15 cellular contexts compared by ENCODE assay signal in genomic region chr17:42969006-42969581, GRCh38. TPM values are rescaled to one million over a fixed set of nuclear protein-coding genes. Genes with fewer than 3 reads are reported as not detected.
DNase-seq lines count a peak whose midpoint lies in the region; ATAC-seq and TF ChIP-seq lines count a peak whose summit lies in the region.
"Had no signal": no experiment of that assay in that cellular context is flagged by ENCODE, and none has a peak within 500 bp of the region (broad histone marks: within the 10 kb centered on the region; RNA-seq: fewer than 3 reads in every experiment).

No MANE protein-coding gene starts in this region.

- ATAC-seq in HG03565 (IDR thresholded peaks at IDR 0.05; ENCODE audit: unreplicated experiment) = no peak
- no peak for ATAC-seq in sciatic nerve
- ATAC-seq in left cardiac atrium = no peak
- ATAC-seq: stimulated activated naive CD8-positive, alpha-beta T cell treated with anti-CD3 and anti-CD28 coated beads, Interleukin-15, Interleukin-2, amounts not matched to agents 100 U/mL and 50 U/mL, for 24 hours had no signal

- H3K36me3 ChIP-seq in cardiac muscle cell = peaks cover 4% of the 10 kb centered on the region
- H3K36me3 ChIP-seq in left ventricle myocardium inferior = no peaks in the 10 kb centered on the region
- no peaks in the 10 kb centered on the region for H3K36me3 ChIP-seq in OCI-LY3 (replicated peaks; ENCODE audit: low read depth, low read length)
- H3K36me3 ChIP-seq in uterus = no peaks in the 10 kb centered on the region
- H3K36me3 ChIP-seq: adrenal gland, right atrium auricular region had no signal

- H3K9ac ChIP-seq in OCI-LY3 (ENCODE audit: low read length) = no peak overlapping the region

- peak overlapping the region; percentile 18; the same call in 1 of the 2 replicates for H3K4me2 ChIP-seq in OCI-LY3 (ENCODE audit: low read length)

- H3K27me3 ChIP-seq in cardiac muscle cell = no peaks in the 10 kb centered on the region
- no peaks in the 10 kb centered on the region for H3K27me3 ChIP-seq in left ventricle myocardium inferior (ENCODE audit: low read depth)
- no peaks in the 10 kb centered on the region for H3K27me3 ChIP-seq in OCI-LY3 (ENCODE audit: low read depth, low read length)
- H3K27me3 ChIP-seq in uterus = no peaks in the 10 kb centered on the region
- H3K27me3 ChIP-seq: adrenal gland, right atrium auricular region had no signal

- H3K9me3 ChIP-seq in cardiac muscle cell (ENCODE audit: low read depth) (no peaks in the 10 kb centered on the region), left ventricle myocardium inferior (replicated peaks) (no peaks in the 10 kb centered on the region), OCI-LY3 (ENCODE audit: insufficient read depth, low read length) (no peaks in the 10 kb centered on the region), uterus (no peaks in the 10 kb centered on the region)
- H3K9me3 ChIP-seq: adrenal gland, right atrium auricular region had no signal

- H3K4me1 ChIP-seq in cardiac muscle cell (ENCODE audit: low read depth) (no peaks in the 10 kb centered on the region), left ventricle myocardium inferior (peaks cover 10% of the 10 kb centered on the region), OCI-LY3 (ENCODE audit: low read length) (peaks cover 14% of the 10 kb centered on the region), uterus (no peaks in the 10 kb centered on the region)
- H3K4me1 ChIP-seq: adrenal gland had no signal

- no peak for TF ChIP-seq POLR2A in uterus (IDR thresholded peaks at IDR 0.05)

- peaks cover 6% of the 10 kb centered on the region for H3K79me2 ChIP-seq in OCI-LY3 (ENCODE audit: low read length)

- intact Hi-C loops in left ventricle myocardium inferior (cut with micrococcal nuclease) = no loop called here
- intact Hi-C loops in uterus (cut with DNase I; ENCODE audit: low total_unique reads) = no loop called here
- intact Hi-C loops in sciatic nerve (cut with DNase I) = loop anchor here (5.0 kb wide), 1 partner anchor 967 kb away; no protein-coding TSS in a partner anchor
- intact Hi-C loops in left cardiac atrium (cut with DNase I) = no loop called here

- H3K4me3 ChIP-seq in cardiac muscle cell = no peak overlapping the region
- H3K4me3 ChIP-seq in left ventricle myocardium inferior = no peak overlapping the region
- no peak overlapping the region for H3K4me3 ChIP-seq in OCI-LY3 (ENCODE audit: low read length)
- no peak overlapping the region for H3K4me3 ChIP-seq in fibroblast of the aortic adventitia (ENCODE audit: low read depth, low read length)
- H3K4me3 ChIP-seq in uterus = no peak overlapping the region
- H3K4me3 ChIP-seq: adrenal gland, right atrium auricular region had no signal

- peak in 1 of 2 donors; percentile 67 for DNase-seq in cardiac muscle cell (ENCODE audit: low read depth in 1 of 2, low spot score in 1 of 2)
- no peak for DNase-seq in left ventricle myocardium inferior
- DNase-seq in fibroblast of the aortic adventitia (ENCODE audit: low read depth) = peak; percentile 87
- no peak for DNase-seq in uterus
- no peak for DNase-seq in sciatic nerve (ENCODE audit: low spot score)
- no peak for DNase-seq in left cardiac atrium
- DNase-seq: activated CD4-positive, CD25-positive, alpha-beta regulatory T cell; activated CD8-positive, alpha-beta memory T cell treated with anti-CD3 and anti-CD28 coated beads, Interleukin-2, amount 50 U/mL, for 4 hours; DMS53; NCI-H526; stimulated activated naive CD8-positive, alpha-beta T cell treated with anti-CD3 and anti-CD28 coated beads, Interleukin-15, Interleukin-2, amounts not matched to agents 100 U/mL and 50 U/mL, for 24 hours had no signal

- TF ChIP-seq CTCF in cardiac muscle cell (IDR thresholded peaks at IDR 0.05; ENCODE audit: low read depth, low read length) (no peak), left ventricle myocardium inferior (IDR thresholded peaks at IDR 0.05; ENCODE audit: borderline replicate concordance) (no peak), OCI-LY3 (IDR thresholded peaks at IDR 0.05; ENCODE audit: low read depth, low read length) (no peak), fibroblast of the aortic adventitia (IDR thresholded peaks at IDR 0.05; ENCODE audit: insufficient read depth, low read length) (no peak), uterus (IDR thresholded peaks at IDR 0.05) (no peak)

- H4K20me1 ChIP-seq in OCI-LY3 (ENCODE audit: insufficient read depth, low read length) = no peaks in the 10 kb centered on the region

- H3K27ac ChIP-seq in cardiac muscle cell (peak overlapping the region; percentile 34), left ventricle myocardium inferior (replicated peaks) (no peak overlapping the region), OCI-LY3 (ENCODE audit: low read length) (peak overlapping the region; percentile 46), uterus (no peak overlapping the region)
- H3K27ac ChIP-seq: adrenal gland, right atrium auricular region had no signal

- H2AFZ ChIP-seq in OCI-LY3 (ENCODE audit: low read depth, low read length) = no peak overlapping the region

RNA-seq across cellular contexts. Expression of gene AARSD1, which starts 4.8 kb away (rescaled TPM):
- total RNA-seq in cardiac muscle cell = 36.1 and 37.0 TPM in 2 replicates
- polyA plus RNA-seq in cardiac muscle cell = 76.1 and 82.1 TPM in 2 replicates
- total RNA-seq in left ventricle myocardium inferior = 26.0 TPM
- total RNA-seq in fibroblast of the aortic adventitia (ENCODE audit: low replicate concordance) = 18.9 and 20.0 TPM in 2 replicates
- total RNA-seq in uterus = 10 to 100 TPM in 3 of 4 donors, 1 to 10 TPM in 1; 5.6 to 69.9 (median 32.6) TPM
- total RNA-seq in sciatic nerve = 40.7 TPM
- total RNA-seq in left cardiac atrium = 10 to 100 TPM; 23.5 to 34.5 TPM

RNA-seq across cellular contexts. Expression of gene PTGES3L, which starts 10.8 kb away (rescaled TPM):
- total RNA-seq in cardiac muscle cell = 42.8 and 50.8 TPM in 2 replicates
- 72.9 and 86.1 TPM in 2 replicates for polyA plus RNA-seq in cardiac muscle cell
- 37.9 TPM for total RNA-seq in left ventricle myocardium inferior
- 0.18 and 0.65 TPM in 2 replicates for total RNA-seq in fibroblast of the aortic adventitia (ENCODE audit: low replicate concordance)
- total RNA-seq in uterus = 1 to 10 TPM in 2 of 4 donors, under 1 TPM in 1, not detected in 1; 0.51 to 3.7 (median 1.2) TPM
- 0.40 TPM for total RNA-seq in sciatic nerve
- 10 to 100 TPM; 37.8 to 49.4 TPM for total RNA-seq in left cardiac atrium

RNA-seq across cellular contexts. Expression of gene RUNDC1, which starts 11.3 kb away (rescaled TPM):
- total RNA-seq in cardiac muscle cell = 20.5 and 28.8 TPM in 2 replicates
- 33.8 and 39.0 TPM in 2 replicates for polyA plus RNA-seq in cardiac muscle cell
- total RNA-seq in left ventricle myocardium inferior = 12.1 TPM
- 7.7 and 12.1 TPM in 2 replicates for total RNA-seq in fibroblast of the aortic adventitia (ENCODE audit: low replicate concordance)
- total RNA-seq in uterus = 10 to 100 TPM; 10.8 to 18.3 (median 13.1) TPM
- 12.4 TPM for total RNA-seq in sciatic nerve
- total RNA-seq in left cardiac atrium = 10 to 100 TPM in 1 of 2 donors, 1 to 10 TPM in 1; 9.3 to 14.5 TPM

RNA-seq across cellular contexts. Expression of gene RPL27, which starts 29.1 kb away (rescaled TPM):
- 958 and 1,193 TPM in 2 replicates for total RNA-seq in cardiac muscle cell
- polyA plus RNA-seq in cardiac muscle cell = 906 and 971 TPM in 2 replicates
- 759 TPM for total RNA-seq in left ventricle myocardium inferior
- total RNA-seq in fibroblast of the aortic adventitia (ENCODE audit: low replicate concordance) = 336 and 1,876 TPM in 2 replicates
- 1,000 to 10,000 TPM in 3 of 4 donors, 100 to 1,000 TPM in 1; 635 to 7,543 (median 1,847) TPM for total RNA-seq in uterus
- 743 TPM for total RNA-seq in sciatic nerve
- total RNA-seq in left cardiac atrium = 100 to 1,000 TPM; 722 to 820 TPM

RNA-seq across cellular contexts. Expression of gene IFI35, which starts 37.5 kb away (rescaled TPM):
- 4.7 and 6.8 TPM in 2 replicates for total RNA-seq in cardiac muscle cell
- polyA plus RNA-seq in cardiac muscle cell = 8.7 and 9.4 TPM in 2 replicates
- total RNA-seq in left ventricle myocardium inferior = 11.5 TPM
- total RNA-seq in fibroblast of the aortic adventitia (ENCODE audit: low replicate concordance) = 34.7 and 43.0 TPM in 2 replicates
- 10 to 100 TPM in 2 of 4 donors, 1 to 10 TPM in 2; 5.9 to 31.4 (median 10.0) TPM for total RNA-seq in uterus
- 28.1 TPM for total RNA-seq in sciatic nerve
- total RNA-seq in left cardiac atrium = 10 to 100 TPM; 19.4 to 23.7 TPM

Comparison
In these comparisons a context has a peak if more than half of its experiments do, and no peak if none do; other contexts are left out.
1. H3K27ac ChIP-seq: peak in cardiac muscle cell (single experiment) and OCI-LY3 (single experiment); none in left ventricle myocardium inferior (single experiment) and uterus (0 of 2).